Comparison of ENCODE assay signal across 8 cellular contexts in the genomic region with DNA sequence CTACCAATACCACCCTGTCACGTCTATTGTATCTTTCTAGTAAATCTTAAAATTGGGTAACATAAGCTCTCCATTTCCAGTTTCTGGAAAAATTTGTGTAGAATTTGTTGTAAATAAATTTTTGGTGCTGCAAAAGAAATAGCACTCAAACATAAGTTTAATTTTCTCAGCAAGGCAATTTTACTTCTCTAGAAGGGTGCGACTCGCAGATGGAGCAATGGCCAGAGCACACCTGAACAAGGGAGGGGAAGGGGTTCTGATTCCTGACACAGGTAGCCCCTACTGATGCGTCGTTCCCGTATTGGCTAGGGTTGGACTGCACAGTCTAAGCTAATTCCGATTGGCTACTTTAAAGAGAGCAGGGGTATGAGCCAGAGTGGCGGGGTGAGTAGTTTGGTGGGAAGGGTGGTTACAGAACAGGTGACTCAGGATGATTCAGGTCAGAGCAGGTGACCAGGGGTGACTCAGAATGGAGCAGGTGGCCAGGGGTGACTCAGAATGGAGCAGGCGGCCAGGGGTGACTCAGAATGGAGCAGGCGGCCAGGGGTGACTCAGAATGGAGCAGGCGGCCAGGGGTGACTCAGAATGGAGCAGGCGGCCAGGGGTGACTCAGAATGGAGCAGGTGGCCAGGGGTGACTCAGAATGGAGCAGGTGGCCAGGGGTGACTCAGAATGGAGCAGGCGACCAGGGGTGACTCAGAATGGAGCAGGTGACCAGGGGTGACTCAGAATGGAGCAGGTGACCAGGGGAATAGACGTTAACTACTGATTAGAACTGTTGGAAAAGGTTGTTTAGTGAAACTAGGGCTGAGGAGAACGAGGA. TPM values are rescaled to one million over a fixed set of nuclear protein-coding genes. Genes with fewer than 3 reads are reported as not detected.
A peak's percentile ranks its signal among the peaks of the same experiment; 100 is the strongest.
DNase-seq lines count a peak whose midpoint lies in the region; ATAC-seq, FAIRE-seq and TF ChIP-seq lines count a peak whose summit lies in the region.
"Not testable (repeated sequence)": the region's sequence is repeated elsewhere in the genome, so short reads cannot be mapped to it uniquely, and the experiment has no call there.

No MANE protein-coding gene starts in this region.

- H3K9me3 Mint-ChIP-seq in MCF 10A (ENCODE audit: unreplicated experiment): not testable (repeated sequence)

- WGBS in pancreas, 2 donors: 57 to 69% methylated on average over 14 to 15 of the region's 15 CpGs

- peak; percentile 99 for FAIRE-seq in pancreas (lab: Jason Lieb, UNC)

- intact Hi-C loops in PC-9 (cut with micrococcal nuclease; ENCODE audit: unreplicated experiment); MCF 10A (cut with micrococcal nuclease); left ventricle myocardium superior (cut with micrococcal nuclease); pancreas (cut with DNase I): not testable (repeated sequence)

- POLR2A ChIA-PET in PC-9 (lab: Charles Lee; ENCODE audit: unreplicated experiment): not testable (repeated sequence)
- POLR2A ChIA-PET in MCF 10A (lab: Yijun Ruan, JAX): interaction anchor here (0.6 to 1.6 kb wide), 2 partner anchors 57 to 80 kb away, joined by 4 to 5 read pairs; no protein-coding TSS in a partner anchor

- DNase-seq in DMS53 (lab: John Stamatoyannopoulos, UW) (peak; percentile 97), HK-2 (ENCODE audit: unreplicated experiment) (peak; percentile 10), PC-9 (peak; percentile 58 to 73), MCF 10A (ENCODE audit: unreplicated experiment) (peak; percentile 84), left ventricle myocardium superior (peak; percentile 61), pancreas (peak; percentile 83 to 88 (median 84))
- peak; percentile 51 to 61 for DNase-seq in activated CD8-positive, alpha-beta memory T cell treated with anti-CD3 and anti-CD28 coated beads for 1 hour (ENCODE audit: extremely low read depth in 1 of 2, low read depth in 1 of 2)
- DNase-seq in stimulated activated CD8-positive, alpha-beta memory T cell treated with anti-CD3 and anti-CD28 coated beads, Interleukin-7, amount 100 ng/mL, for 24 hours (ENCODE audit: low read depth): peak; percentile 64

- not testable (repeated sequence) for H2AFZ ChIP-seq in PC-9

- H3K4me1 ChIP-seq in PC-9 (replicated peaks; ENCODE audit: insufficient read depth); pancreas: not testable (repeated sequence)

- not testable (repeated sequence) for H3K36me3 ChIP-seq in PC-9 (ENCODE audit: low read depth); pancreas

- not testable (repeated sequence) for H3K27me3 ChIP-seq in PC-9 (ENCODE audit: insufficient read depth, low read depth); pancreas

- peaks cover 20% of the 10 kb centered on the region for H3K9me3 ChIP-seq in PC-9 (ENCODE audit: insufficient read depth, low read depth)
- H3K9me3 ChIP-seq in pancreas: not testable (repeated sequence)

- peaks cover 35% of the 10 kb centered on the region for H3K36me3 Mint-ChIP-seq in MCF 10A (ENCODE audit: insufficient read depth, unreplicated experiment)

- not testable (repeated sequence) for TF ChIP-seq CTCF in PC-9 (conservative IDR thresholded peaks at IDR 0.05); MCF 10A (IDR thresholded peaks at IDR 0.05; ENCODE audit: unreplicated experiment); pancreas (IDR thresholded peaks at IDR 0.05)

- peak; percentile 15 for ATAC-seq in left ventricle myocardium superior
- peak in 2 of 4 donors; percentile 31 to 65 for ATAC-seq in pancreas

- H3K27me3 Mint-ChIP-seq in MCF 10A (ENCODE audit: insufficient read depth, unreplicated experiment): not testable (repeated sequence)

- CTCF ChIA-PET in PC-9 (lab: Charles Lee): not testable (repeated sequence)
- CTCF ChIA-PET in MCF 10A (lab: Yijun Ruan, JAX): interaction anchor here (0.6 kb wide), 2 partner anchors 9 to 16 kb away, joined by 4 to 5 read pairs; no protein-coding TSS in a partner anchor

- H3K4me3 Mint-ChIP-seq in MCF 10A (ENCODE audit: unreplicated experiment): not testable (repeated sequence)

- H3K4me1 Mint-ChIP-seq in MCF 10A (ENCODE audit: insufficient read depth, unreplicated experiment): not testable (repeated sequence)

- H3K4me2 ChIP-seq in PC-9: not testable (repeated sequence)

- not testable (repeated sequence) for H3K9me2 ChIP-seq in PC-9 (ENCODE audit: insufficient read depth)

- not testable (repeated sequence) for H3K4me3 ChIP-seq in PC-9, pancreas

- H3K27ac ChIP-seq in PC-9 (peak overlapping the region; percentile 80), pancreas (peak overlapping the region; percentile 10 to 64 (median 45))

- peaks cover 42% of the 10 kb centered on the region for H3F3A ChIP-seq in PC-9 (ENCODE audit: insufficient read depth, low read depth)

- peak overlapping the region; percentile 55 for H3K27ac Mint-ChIP-seq in MCF 10A (ENCODE audit: low read depth, unreplicated experiment)

- BruUV-seq in PC-9 (replicated peaks; lab: Mats Ljungman, UMichigan); MCF 10A (replicated peaks; lab: Mats Ljungman, UMichigan): not testable (repeated sequence)

- H3K79me2 ChIP-seq in PC-9 (ENCODE audit: low read depth): not testable (repeated sequence)

- not testable (repeated sequence) for H4K20me1 ChIP-seq in PC-9 (ENCODE audit: insufficient read depth)

RNA-seq across cellular contexts. Expression of a gene that starts 32.0 kb away (rescaled TPM):
- total RNA-seq in PC-9 (2021) (not detected in 2 replicates), MCF 10A (2022) (0.10 and 0.16 TPM in 2 replicates), left ventricle myocardium superior (47.6 TPM), pancreas (10 to 100 TPM in 3 of 6 donors, 1 to 10 TPM in 3; 3.6 to 28.2 (median 10.3) TPM)
- polyA plus RNA-seq in pancreas: 1 to 10 TPM; 4.3 to 7.6 TPM

RNA-seq across cellular contexts. Expression of a gene that starts 45.5 kb away (rescaled TPM):
- total RNA-seq in PC-9 (2021): not detected in 2 replicates
- total RNA-seq in MCF 10A (2022): 8.4 and 15.0 TPM in 2 replicates
- 31.6 TPM for total RNA-seq in left ventricle myocardium superior
- total RNA-seq in pancreas: 1 to 10 TPM; 1.1 to 9.8 (median 2.6) TPM
- 1 to 10 TPM in 1 of 2 donors, under 1 TPM in 1; 0.95 to 4.3 TPM for polyA plus RNA-seq in pancreas

Comparison
In these comparisons a context has a peak if more than half of its experiments do, and no peak if none do; other contexts are left out.
1. DNase-seq: peak in every context shown above with its lines; median percentile 97 in DMS53; 84 in MCF 10A; 84 in pancreas; 66 in PC-9; 64 in stimulated activated CD8-positive, alpha-beta memory T cell treated with anti-CD3 and anti-CD28 coated beads, Interleukin-7, amount 100 ng/mL, for 24 hours; 61 in left ventricle myocardium superior; 56 in activated CD8-positive, alpha-beta memory T cell treated with anti-CD3 and anti-CD28 coated beads for 1 hour; 10 in HK-2.